Comparison of ENCODE assay signal across 26 cellular contexts in the genomic region with DNA sequence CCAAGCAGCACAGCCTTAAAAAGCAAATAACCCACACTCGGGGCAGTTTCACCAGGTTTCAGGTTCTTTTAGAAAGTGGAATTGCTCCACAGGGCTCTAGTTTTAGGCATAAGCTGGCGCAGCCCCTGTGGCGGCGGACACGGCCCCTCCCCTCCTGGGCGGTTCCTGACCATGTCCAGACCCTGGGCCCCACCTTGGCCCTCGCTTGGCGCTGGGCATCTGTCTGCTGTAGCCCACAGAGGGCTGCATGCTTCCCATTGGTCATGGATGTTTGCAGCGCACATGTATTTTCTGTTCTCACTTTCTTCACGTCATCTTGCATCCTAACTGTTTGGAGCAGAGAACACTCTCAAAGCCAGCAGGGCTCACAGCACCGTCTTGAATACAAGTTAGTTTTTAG.
"Had no signal": no experiment of that assay in that cellular context is flagged by ENCODE, and none has a peak within 500 bp of the region (broad histone marks: within the 10 kb centered on the region; RNA-seq: fewer than 3 reads in every experiment).

No MANE protein-coding gene starts in this region.

- H3K4me3 ChIP-seq: esophagus squamous epithelium, heart right ventricle, lung, mucosa of descending colon, ovary, psoas muscle, skin epidermis, thoracic aorta, tibial nerve, vagina had no signal

- H3K9me3 Mint-ChIP-seq: memory B cell; mesothelial cell of epicardium; natural killer cell treated with Interleukin-12 subunit alpha and Interleukin-12 subunit beta and Interleukin-15 and Interleukin-18, amount 100 ng/mL, for 72 hours; stimulated activated naive CD8-positive, alpha-beta T cell treated with anti-CD3 and anti-CD28 coated beads, Interleukin-15, Interleukin-2, amounts not matched to agents 100 ng/mL and 50 ng/mL, for 24 hours had no signal

- H3K4me1 ChIP-seq: esophagus squamous epithelium, heart right ventricle, psoas muscle, tibial nerve, vagina had no signal

- H3K27me3 ChIP-seq: dorsolateral prefrontal cortex, esophagus squamous epithelium, heart right ventricle, ovary, tibial nerve, vagina had no signal

- H3K9me3 ChIP-seq: ovary, psoas muscle, vagina had no signal

- H3K27ac Mint-ChIP-seq: memory B cell; mesothelial cell of epicardium; naive B cell; natural killer cell treated with Interleukin-12 subunit alpha and Interleukin-12 subunit beta and Interleukin-15 and Interleukin-18, amount 100 ng/mL, for 72 hours; stimulated activated naive CD8-positive, alpha-beta T cell treated with anti-CD3 and anti-CD28 coated beads, Interleukin-15, Interleukin-2, amounts not matched to agents 100 ng/mL and 50 ng/mL, for 24 hours had no signal

- H3K27me3 Mint-ChIP-seq: memory B cell; naive B cell; natural killer cell treated with Interleukin-12 subunit alpha and Interleukin-12 subunit beta and Interleukin-15 and Interleukin-18, amount 100 ng/mL, for 72 hours; stimulated activated naive B cell treated with anti-CD40 and anti-IgM and Interleukin-4, amounts not matched to agents 10 μg/mL and 1 μg/mL and 100 μg/mL, for 72 hours; stimulated activated naive CD8-positive, alpha-beta T cell treated with anti-CD3 and anti-CD28 coated beads, Interleukin-15, Interleukin-2, amounts not matched to agents 100 ng/mL and 50 ng/mL, for 24 hours had no signal

- H3K36me3 ChIP-seq: esophagus squamous epithelium, heart right ventricle, ovary, thoracic aorta, tibial nerve, vagina had no signal

- H3K4me3 Mint-ChIP-seq: memory B cell; mesothelial cell of epicardium; naive B cell; natural killer cell treated with Interleukin-12 subunit alpha and Interleukin-12 subunit beta and Interleukin-15 and Interleukin-18, amount 100 ng/mL, for 72 hours; neural crest cell; stimulated activated naive B cell treated with anti-CD40 and anti-IgM and Interleukin-4, amounts not matched to agents 10 μg/mL and 1 μg/mL and 100 μg/mL, for 72 hours; stimulated activated naive CD8-positive, alpha-beta T cell treated with anti-CD3 and anti-CD28 coated beads, Interleukin-15, Interleukin-2, amounts not matched to agents 100 ng/mL and 50 ng/mL, for 24 hours had no signal

- H3K27ac ChIP-seq: esophagus squamous epithelium, heart right ventricle, ovary, psoas muscle, skin epidermis, thoracic aorta, tibial nerve, vagina had no signal

- H3K4me1 Mint-ChIP-seq: mesothelial cell of epicardium had no signal

- ATAC-seq: heart right ventricle; mucosa of descending colon; natural killer cell treated with Interleukin-12 subunit alpha and Interleukin-12 subunit beta and Interleukin-15 and Interleukin-18, amount 100 ng/mL, for 72 hours; psoas muscle; right cardiac atrium; stimulated activated naive B cell treated with anti-CD40 and anti-IgM and Interleukin-4, amounts not matched to agents 10 μg/mL and 1 μg/mL and 100 μg/mL, for 72 hours had no signal

- DNase-seq: effector CD8-positive, alpha-beta T cell; esophagus squamous epithelium; foreskin melanocyte; glutamatergic neuron; heart right ventricle; hippocampal formation; mucosa of descending colon; naive B cell; nucleus accumbens; ovary; psoas muscle; right cardiac atrium; stimulated activated CD4-positive, alpha-beta T cell treated with anti-CD3 and anti-CD28 coated beads, Interleukin-15, amount 100 ng/mL, for 24 hours; stimulated activated CD4-positive, alpha-beta T cell treated with anti-CD3 and anti-CD28 coated beads, Interleukin-2, amount 100 ng/mL, for 48 hours; stimulated activated naive B cell treated with anti-CD40 and anti-IgM and Interleukin-4, amounts not matched to agents 10 μg/mL and 1 μg/mL and 100 μg/mL, for 72 hours had no signal

- H3K36me3 Mint-ChIP-seq: mesothelial cell of epicardium; natural killer cell treated with Interleukin-12 subunit alpha and Interleukin-12 subunit beta and Interleukin-15 and Interleukin-18, amount 100 ng/mL, for 72 hours had no signal
